Comparison of ENCODE assay signal across 26 cellular contexts in the genomic region with DNA sequence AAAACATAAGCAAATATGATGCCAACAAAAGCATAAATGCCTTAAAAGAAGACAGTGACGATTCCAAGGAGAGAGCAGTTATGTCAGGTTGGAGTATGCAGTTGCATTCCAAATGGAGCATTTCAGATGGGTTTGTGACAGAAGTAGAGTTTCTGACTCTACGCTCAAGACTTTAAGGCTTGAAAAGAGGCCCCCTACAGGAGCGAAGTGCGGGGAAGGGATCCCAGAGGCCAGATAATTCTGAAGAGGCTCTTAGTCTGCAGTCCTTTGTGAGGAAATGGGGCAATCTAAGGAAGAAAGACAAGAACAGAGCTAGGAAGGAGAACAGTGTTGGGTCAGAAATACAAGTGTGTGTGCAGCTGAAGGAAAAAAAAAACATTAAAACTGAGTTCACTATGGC.
"Had no signal": no experiment of that assay in that cellular context is flagged by ENCODE, and none has a peak within 500 bp of the region (broad histone marks: within the 10 kb centered on the region; RNA-seq: fewer than 3 reads in every experiment).

No MANE protein-coding gene starts in this region.

- H3K4me1 Mint-ChIP-seq: activated B cell treated with CpG ODN at 0.5 μM for 24 hours; activated CD4-positive, alpha-beta T cell treated with anti-CD3 and anti-CD28 coated beads, Interleukin-2, amount 10 ng/mL, durations not matched to agents 24 days and 14 days; activated CD8-positive, alpha-beta memory T cell treated with anti-CD3 and anti-CD28 coated beads, Interleukin-2, amount 10 ng/mL, durations not matched to agents 7 days and 5 days; activated naive CD4-positive, alpha-beta T cell treated with anti-CD3 and anti-CD28 coated beads, Interleukin-2, amount 50 U/mL, for 24 hours; T-helper 17 cell had no signal

- H3K9me3 Mint-ChIP-seq: activated B cell treated with CpG ODN at 0.5 μM for 24 hours; activated CD4-positive, alpha-beta T cell treated with anti-CD3 and anti-CD28 coated beads, Interleukin-2, amount 10 ng/mL, durations not matched to agents 24 days and 14 days; activated T-cell treated with anti-CD3 and anti-CD28 coated beads, Interleukin-2, amount 50 U/mL, for 24 hours; activated T-helper 1 cell treated with anti-CD3 and anti-CD28 coated beads, Interleukin-12 subunit alpha, Interleukin-12 subunit beta, Interleukin-2, Interleukin-4 antibody, amounts not matched to agents 30 ng/mL and 10 ng/mL and 1 ng/mL, durations not matched to agents 14 hours and 24 hours and 36 hours had no signal

- H3K4me1 ChIP-seq: breast epithelium had no signal

- H3K27ac ChIP-seq: breast epithelium, RWPE1, SJSA1 had no signal

- H3K27me3 ChIP-seq: breast epithelium, SJSA1 had no signal

- H3K36me3 ChIP-seq: breast epithelium, SJSA1 had no signal

- H3K4me3 ChIP-seq: breast epithelium, SJSA1 had no signal

- H3K36me3 Mint-ChIP-seq: activated CD8-positive, alpha-beta memory T cell treated with anti-CD3 and anti-CD28 coated beads, Interleukin-2, amount 10 ng/mL, durations not matched to agents 7 days and 5 days; activated naive CD4-positive, alpha-beta T cell treated with anti-CD3 and anti-CD28 coated beads, Interleukin-2, amount 50 U/mL, for 24 hours had no signal

- H3K27ac Mint-ChIP-seq: activated B cell treated with CpG ODN at 0.5 μM for 24 hours; activated CD4-positive, alpha-beta T cell treated with anti-CD3 and anti-CD28 coated beads, Interleukin-2, amount 10 ng/mL, durations not matched to agents 24 days and 14 days; activated CD8-positive, alpha-beta memory T cell treated with anti-CD3 and anti-CD28 coated beads, Interleukin-2, amount 10 ng/mL, durations not matched to agents 7 days and 5 days; activated naive CD4-positive, alpha-beta T cell treated with anti-CD3 and anti-CD28 coated beads, Interleukin-2, amount 50 U/mL, for 24 hours; activated T-cell treated with anti-CD3 and anti-CD28 coated beads, Interleukin-2, amount 50 U/mL, for 24 hours; activated T-helper 1 cell treated with anti-CD3 and anti-CD28 coated beads, Interleukin-12 subunit alpha, Interleukin-12 subunit beta, Interleukin-2, Interleukin-4 antibody, amounts not matched to agents 30 ng/mL and 10 ng/mL and 1 ng/mL, durations not matched to agents 14 hours and 24 hours and 36 hours; T-helper 17 cell had no signal

- H3K9me3 ChIP-seq: breast epithelium, SJSA1 had no signal

- ATAC-seq: activated CD8-positive, alpha-beta memory T cell treated with anti-CD3 and anti-CD28 coated beads, Interleukin-2, amount 10 ng/mL, durations not matched to agents 7 days and 5 days; Panc1; T-helper 17 cell had no signal

- DNase-seq: activated B cell treated with CpG ODN at 0.5 μM for 24 hours; activated CD4-positive, alpha-beta T cell treated with anti-CD3 and anti-CD28 coated beads for 1 hour; activated CD4-positive, alpha-beta T cell treated with anti-CD3 and anti-CD28 coated beads, Interleukin-2, amount 10 ng/mL, durations not matched to agents 24 days and 14 days; activated CD4-positive, alpha-beta T cell treated with anti-CD3 and anti-CD28 coated beads, Interleukin-2, amount 50 U/mL, for 48 hours; activated CD8-positive, alpha-beta memory T cell treated with anti-CD3 and anti-CD28 coated beads, Interleukin-2, amount 10 ng/mL, durations not matched to agents 7 days and 5 days; activated effector memory CD4-positive, alpha-beta T cell treated with Interleukin-2 at 50 U/mL for 16 hours; activated naive CD4-positive, alpha-beta T cell; activated T-cell treated with anti-CD3 and anti-CD28 coated beads, Interleukin-2, amount 50 U/mL, for 24 hours; aorta; caudate nucleus; Kasumi-1; NCI-H1048; NCI-H1930; NCI-H510A treated with DMSO at 0.1 percent for 48 hours; NCI-H69; NK-92 treated with Interleukin-12 subunit alpha and Interleukin-12 subunit beta, amount 100 ng/mL, for 24 hours; OCI-M1; Right ventricle myocardium superior; T-helper 17 cell; T-helper 9 cell had no signal

- H3K4me3 Mint-ChIP-seq: activated B cell treated with CpG ODN at 0.5 μM for 24 hours; activated CD4-positive, alpha-beta T cell treated with anti-CD3 and anti-CD28 coated beads, Interleukin-2, amount 10 ng/mL, durations not matched to agents 24 days and 14 days; activated CD8-positive, alpha-beta memory T cell treated with anti-CD3 and anti-CD28 coated beads, Interleukin-2, amount 10 ng/mL, durations not matched to agents 7 days and 5 days; activated naive CD4-positive, alpha-beta T cell treated with anti-CD3 and anti-CD28 coated beads, Interleukin-2, amount 50 U/mL, for 24 hours; activated T-cell treated with anti-CD3 and anti-CD28 coated beads, Interleukin-2, amount 50 U/mL, for 24 hours; activated T-helper 1 cell treated with anti-CD3 and anti-CD28 coated beads, Interleukin-12 subunit alpha, Interleukin-12 subunit beta, Interleukin-2, Interleukin-4 antibody, amounts not matched to agents 30 ng/mL and 10 ng/mL and 1 ng/mL, durations not matched to agents 14 hours and 24 hours and 36 hours; T-helper 17 cell had no signal

- H3K27me3 Mint-ChIP-seq: activated CD4-positive, alpha-beta T cell treated with anti-CD3 and anti-CD28 coated beads, Interleukin-2, amount 10 ng/mL, durations not matched to agents 24 days and 14 days; activated CD8-positive, alpha-beta memory T cell treated with anti-CD3 and anti-CD28 coated beads, Interleukin-2, amount 10 ng/mL, durations not matched to agents 7 days and 5 days; activated T-cell treated with anti-CD3 and anti-CD28 coated beads, Interleukin-2, amount 50 U/mL, for 24 hours had no signal
